1 cellular context compared by ENCODE assay signal in the genomic region with DNA sequence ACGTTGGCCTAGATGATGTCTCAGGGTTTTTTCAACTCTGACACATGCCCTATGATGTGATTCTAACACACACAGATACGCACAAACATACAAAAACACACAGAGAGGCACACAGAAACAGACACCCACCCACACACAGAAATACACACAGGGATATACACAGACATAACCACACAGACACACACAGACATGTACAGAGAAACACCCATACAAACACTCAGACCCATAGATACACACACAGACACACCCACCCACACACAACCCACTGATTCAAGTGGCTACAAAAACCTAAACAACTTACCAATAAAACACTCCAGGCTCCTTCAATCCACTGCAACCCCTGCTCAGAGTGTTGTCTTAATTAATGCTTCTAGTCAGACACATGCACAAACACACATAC.
TF ChIP-seq lines count a peak whose summit lies in the region.

No MANE protein-coding gene starts in this region.

TF ChIP-seq in HEK293, 187 proteins besides CTCF, POLR2A, EP300 and RAD21 (continued from another document):
- TF ChIP-seq, protein P1, sequence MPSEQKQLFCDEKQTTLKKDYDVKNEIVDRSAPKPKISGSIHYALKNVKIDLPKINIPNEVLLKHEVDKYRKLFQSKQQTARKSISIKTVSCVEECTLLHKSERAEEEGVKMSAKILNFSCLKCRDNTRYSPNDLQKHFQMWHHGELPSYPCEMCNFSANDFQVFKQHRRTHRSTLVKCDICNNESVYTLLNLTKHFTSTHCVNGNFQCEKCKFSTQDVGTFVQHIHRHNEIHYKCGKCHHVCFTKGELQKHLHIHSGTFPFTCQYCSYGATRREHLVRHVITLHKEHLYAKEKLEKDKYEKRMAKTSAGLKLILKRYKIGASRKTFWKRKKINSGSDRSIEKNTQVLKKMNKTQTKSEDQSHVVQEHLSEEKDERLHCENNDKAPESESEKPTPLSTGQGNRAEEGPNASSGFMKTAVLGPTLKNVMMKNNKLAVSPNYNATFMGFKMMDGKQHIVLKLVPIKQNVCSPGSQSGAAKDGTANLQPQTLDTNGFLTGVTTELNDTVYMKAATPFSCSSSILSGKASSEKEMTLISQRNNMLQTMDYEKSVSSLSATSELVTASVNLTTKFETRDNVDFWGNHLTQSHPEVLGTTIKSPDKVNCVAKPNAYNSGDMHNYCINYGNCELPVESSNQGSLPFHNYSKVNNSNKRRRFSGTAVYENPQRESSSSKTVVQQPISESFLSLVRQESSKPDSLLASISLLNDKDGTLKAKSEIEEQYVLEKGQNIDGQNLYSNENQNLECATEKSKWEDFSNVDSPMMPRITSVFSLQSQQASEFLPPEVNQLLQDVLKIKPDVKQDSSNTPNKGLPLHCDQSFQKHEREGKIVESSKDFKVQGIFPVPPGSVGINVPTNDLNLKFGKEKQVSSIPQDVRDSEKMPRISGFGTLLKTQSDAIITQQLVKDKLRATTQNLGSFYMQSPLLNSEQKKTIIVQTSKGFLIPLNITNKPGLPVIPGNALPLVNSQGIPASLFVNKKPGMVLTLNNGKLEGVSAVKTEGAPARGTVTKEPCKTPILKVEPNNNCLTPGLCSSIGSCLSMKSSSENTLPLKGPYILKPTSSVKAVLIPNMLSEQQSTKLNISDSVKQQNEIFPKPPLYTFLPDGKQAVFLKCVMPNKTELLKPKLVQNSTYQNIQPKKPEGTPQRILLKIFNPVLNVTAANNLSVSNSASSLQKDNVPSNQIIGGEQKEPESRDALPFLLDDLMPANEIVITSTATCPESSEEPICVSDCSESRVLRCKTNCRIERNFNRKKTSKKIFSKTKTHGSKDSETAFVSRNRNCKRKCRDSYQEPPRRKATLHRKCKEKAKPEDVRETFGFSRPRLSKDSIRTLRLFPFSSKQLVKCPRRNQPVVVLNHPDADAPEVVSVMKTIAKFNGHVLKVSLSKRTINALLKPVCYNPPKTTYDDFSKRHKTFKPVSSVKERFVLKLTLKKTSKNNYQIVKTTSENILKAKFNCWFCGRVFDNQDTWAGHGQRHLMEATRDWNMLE (tag by site-specific recombination; conservative IDR thresholded peaks at IDR 0.05; ENCODE audit: low read depth) = no peak
- TF ChIP-seq ZNF843 (tag by site-specific recombination; IDR thresholded peaks at IDR 0.05) = no peak
- peak; percentile 66; the same call in 1 of the 2 replicates for TF ChIP-seq EGR2 (tag by site-specific recombination; IDR thresholded peaks at IDR 0.05; ENCODE audit: low read depth)
- TF ChIP-seq, protein P2, sequence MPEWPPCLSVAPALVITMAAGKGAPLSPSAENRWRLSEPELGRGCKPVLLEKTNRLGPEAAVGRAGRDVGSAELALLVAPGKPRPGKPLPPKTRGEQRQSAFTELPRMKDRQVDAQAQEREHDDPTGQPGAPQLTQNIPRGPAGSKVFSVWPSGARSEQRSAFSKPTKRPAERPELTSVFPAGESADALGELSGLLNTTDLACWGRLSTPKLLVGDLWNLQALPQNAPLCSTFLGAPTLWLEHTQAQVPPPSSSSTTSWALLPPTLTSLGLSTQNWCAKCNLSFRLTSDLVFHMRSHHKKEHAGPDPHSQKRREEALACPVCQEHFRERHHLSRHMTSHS (tag by site-specific recombination; IDR thresholded peaks at IDR 0.05) = no peak
- TF ChIP-seq ZXDB (tag by site-specific recombination; IDR thresholded peaks at IDR 0.05) = no peak
- TF ChIP-seq ZNF768 (tag by site-specific recombination; IDR thresholded peaks at IDR 0.05) = no peak
- no peak for TF ChIP-seq ZNF211 (tag by site-specific recombination; IDR thresholded peaks at IDR 0.05; ENCODE audit: low read depth)
- peak; percentile 55 for TF ChIP-seq ZFHX2 (tag by site-specific recombination; conservative IDR thresholded peaks at IDR 0.05)
- TF ChIP-seq, protein P3, sequence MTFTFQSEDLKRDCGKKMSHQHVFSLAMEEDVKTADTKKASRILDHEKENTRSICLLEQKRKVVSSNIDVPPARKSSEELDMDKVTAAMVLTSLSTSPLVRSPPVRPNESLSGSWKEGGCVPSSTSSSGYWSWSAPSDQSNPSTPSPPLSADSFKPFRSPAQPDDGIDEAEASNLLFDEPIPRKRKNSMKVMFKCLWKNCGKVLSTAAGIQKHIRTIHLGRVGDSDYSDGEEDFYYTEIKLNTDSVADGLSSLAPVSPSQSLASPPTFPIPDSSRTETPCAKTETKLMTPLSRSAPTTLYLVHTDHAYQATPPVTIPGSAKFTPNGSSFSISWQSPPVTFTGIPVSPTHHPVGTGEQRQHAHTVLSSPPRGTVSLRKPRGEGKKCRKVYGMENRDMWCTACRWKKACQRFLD (tag by site-specific recombination; IDR thresholded peaks at IDR 0.05) = no peak
- TF ChIP-seq WT1 (tag by site-specific recombination; IDR thresholded peaks at IDR 0.05) = no peak
- TF ChIP-seq ZNF416 (tag by site-specific recombination; IDR thresholded peaks at IDR 0.05) = no peak
